26 cellular contexts compared by ENCODE assay signal in genomic region chr7:135235841-135236240, GRCh38. TPM values are rescaled to one million over a fixed set of nuclear protein-coding genes. Genes with fewer than 3 reads are reported as not detected.
DNase-seq lines count a peak whose midpoint lies in the region; ATAC-seq, FAIRE-seq and TF ChIP-seq lines count a peak whose summit lies in the region.
"Had no signal": no experiment of that assay in that cellular context is flagged by ENCODE, and none has a peak within 500 bp of the region (broad histone marks: within the 10 kb centered on the region; RNA-seq: fewer than 3 reads in every experiment).

No MANE protein-coding gene starts in this region.

- DNase-seq in GM12891 (ENCODE audit: insufficient read length, low spot score) (no peak), ecto neural progenitor cell (ENCODE audit: low spot score) (peak; percentile 7), lung (ENCODE audit: low spot score) (peak; percentile 16), posterior vena cava (ENCODE audit: low spot score) (no peak), NCI-H1417 treated with DMSO at 0.1 percent for 48 hours (lab: John Stamatoyannopoulos, UW) (no peak)
- no peak for DNase-seq in stimulated activated CD4-positive, alpha-beta T cell treated with anti-CD3 and anti-CD28 coated beads, Interleukin-12 subunit alpha, Interleukin-12 subunit beta, amount 100 ng/mL, for 4 hours
- DNase-seq: AML-193, Caco-2, GDM1, H9, KG1, MG63, NCI-H1105 treated with DMSO at 0.1 percent for 48 hours, NCI-H2029, NCI-H446 treated with DMSO at 0.1 percent for 48 hours, NCI-H526, PC-9, Right ventricle myocardium superior, RPMI8226 had no signal

- no peak for ATAC-seq in lung (ENCODE audit: insufficient read depth, low FRiP score)
- ATAC-seq in HG02884 (IDR thresholded peaks at IDR 0.05; ENCODE audit: unreplicated experiment): no peak
- ATAC-seq: CD8-positive, alpha-beta T cell; GM23338 had no signal

- H3K27me3 ChIP-seq in lung (ENCODE audit: control insufficient read depth, insufficient read depth): no peaks in the 10 kb centered on the region
- H3K27me3 ChIP-seq: MG63 had no signal

- H3K9me3 ChIP-seq in lung (ENCODE audit: control insufficient read depth in 2 of 2, insufficient read depth in 1 of 2, low read length in 1 of 2): no peaks in the 10 kb centered on the region
- H3K9me3 ChIP-seq: Caco-2, MG63 had no signal

- 96 to 97% methylated on average over 5 of the region's 5 CpGs for WGBS in lung, 2 donors

- no peak overlapping the region for H3K4me3 ChIP-seq in lung
- H3K4me3 ChIP-seq: GM23338, MG63, PC-9 had no signal

- no peaks in the 10 kb centered on the region for H3K4me1 ChIP-seq in lung (ENCODE audit: control insufficient read depth in 2 of 2, insufficient read depth in 2 of 2, low read length in 2 of 2)
- H3K4me1 ChIP-seq: Caco-2 had no signal

- H3K27ac ChIP-seq in lung (ENCODE audit: low read depth in 1 of 2, low read length in 1 of 2): no peak overlapping the region
- H3K27ac ChIP-seq: C4-2B, PC-9 had no signal

- no peak for TF ChIP-seq POLR2A in GM12891 (IDR thresholded peaks at IDR 0.05; ENCODE audit: low read depth, low read length)

- FAIRE-seq in GM12891 (lab: Jason Lieb, UNC): peak; percentile 16
- FAIRE-seq: A204.1, GM12892 had no signal

- no peaks in the 10 kb centered on the region for H3K36me3 ChIP-seq in lung (ENCODE audit: control insufficient read depth in 2 of 2, insufficient read depth in 2 of 2, low read length in 2 of 2)
- H3K36me3 ChIP-seq: MG63 had no signal

- no peak for TF ChIP-seq CTCF in lung (IDR thresholded peaks at IDR 0.05; ENCODE audit: control extremely low read depth, extremely low read depth)

- intact Hi-C loops in posterior vena cava (cut with DNase I): no loop called here

TF ChIP-seq in GM12891, 5 proteins besides CTCF, POLR2A, EP300 and RAD21:
- TF ChIP-seq PAX5 (IDR thresholded peaks at IDR 0.05; ENCODE audit: insufficient read depth, low read length, severe bottlenecking) (no peak), SPI1 (IDR thresholded peaks at IDR 0.05; ENCODE audit: low read depth, low read length) (no peak), TAF1 (IDR thresholded peaks at IDR 0.05; ENCODE audit: low read depth, low read length) (no peak), POLR2AphosphoS5 (IDR thresholded peaks at IDR 0.05; ENCODE audit: low read depth, low read length) (no peak), POU2F2 (IDR thresholded peaks at IDR 0.05; ENCODE audit: low read depth, low read length) (no peak)

RNA-seq across cellular contexts. Expression of gene STRA8, which starts 2.2 kb away (rescaled TPM):
- not detected for polyA plus RNA-seq in GM12891 (2012; ENCODE audit: low read depth, missing spikeins)
- not detected for total RNA-seq in lung
- not detected for polyA plus RNA-seq in lung
- not detected for total RNA-seq in posterior vena cava
- total RNA-seq: Caco-2; CD8-positive, alpha-beta T cell; GM23338; H9; PC-9; Right ventricle myocardium superior; SK-MEL-5 had no signal
- polyA plus RNA-seq: GM23338 had no signal

RNA-seq across cellular contexts. Expression of gene WDR91, which starts 24.5 kb away (rescaled TPM):
- polyA plus RNA-seq in GM12891 (2012; ENCODE audit: low read depth, missing spikeins): 29.0 TPM
- total RNA-seq in lung: 10 to 100 TPM; 28.0 to 47.8 TPM
- polyA plus RNA-seq in lung: 10 to 100 TPM; 11.3 to 15.1 TPM
- 10 to 100 TPM in 1 of 2 donors, 1 to 10 TPM in 1; 9.2 to 11.3 TPM for total RNA-seq in posterior vena cava

Comparison
In these comparisons a context has a peak if more than half of its experiments do, and no peak if none do; other contexts are left out.
1. DNase-seq: peak in ecto neural progenitor cell (single experiment) and lung (single experiment); none in GM12891 (single experiment), posterior vena cava (single experiment), NCI-H1417 treated with DMSO at 0.1 percent for 48 hours (single experiment) and stimulated activated CD4-positive, alpha-beta T cell treated with anti-CD3 and anti-CD28 coated beads, Interleukin-12 subunit alpha, Interleukin-12 subunit beta, amount 100 ng/mL, for 4 hours (single experiment).